11 cellular contexts compared by ENCODE assay signal in the genomic region with DNA sequence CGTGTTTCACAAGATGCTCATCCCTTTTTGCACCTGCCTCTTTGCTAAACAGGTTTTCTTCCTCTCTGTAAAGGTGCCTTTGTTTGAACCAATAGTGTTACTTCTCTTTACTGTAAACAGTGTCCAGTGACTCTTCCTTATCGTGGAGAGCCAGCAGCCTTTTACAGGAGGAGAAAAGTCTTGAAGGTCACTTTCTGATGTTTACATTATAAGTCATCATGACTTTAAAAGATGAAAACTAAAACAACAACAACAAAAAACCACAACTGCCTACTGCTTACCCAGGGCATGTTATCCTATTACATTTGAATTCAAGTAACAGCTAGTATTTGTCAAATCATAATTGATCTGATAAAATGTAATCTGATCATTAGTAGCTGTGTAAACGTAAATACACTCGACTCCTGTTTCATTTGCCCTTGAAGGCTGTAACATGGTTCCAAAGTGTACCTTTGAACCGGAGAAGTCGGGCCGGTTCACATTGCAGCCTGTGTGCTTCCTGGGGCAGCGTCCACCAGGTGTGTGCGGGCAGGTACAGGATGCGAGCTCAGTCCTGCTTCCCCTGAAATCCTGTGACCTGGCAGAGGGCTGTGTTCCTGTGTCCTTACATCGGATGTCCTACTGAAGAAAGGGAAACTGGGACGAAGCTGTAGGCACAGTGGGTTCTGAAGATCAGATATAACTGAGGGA.
DNase-seq lines count a peak whose midpoint lies in the region; TF ChIP-seq lines count a peak whose summit lies in the region.
"Had no signal": no experiment of that assay in that cellular context is flagged by ENCODE, and none has a peak within 500 bp of the region (broad histone marks: within the 10 kb centered on the region; RNA-seq: fewer than 3 reads in every experiment).

No MANE protein-coding gene starts in this region.

- H3K27me3 ChIP-seq in SU-DHL-6 (ENCODE audit: low read length) (no peaks in the 10 kb centered on the region), osteoblast (ENCODE audit: insufficient read depth, low read length) (no peaks in the 10 kb centered on the region), neuronal stem cell (ENCODE audit: control insufficient read depth in 3 of 3, insufficient read depth in 3 of 3, low read depth in 1 of 3, low read length in 3 of 3) (no peaks in the 10 kb centered on the region)
- H3K27me3 ChIP-seq: BLaER1 treated with 17β-estradiol and CSF1 and Interleukin-3, amounts not matched to agents 10 nM and 100 nM had no signal

- no peak overlapping the region for H3K18ac ChIP-seq in neuronal stem cell (ENCODE audit: low read length)

- H3K79me2 ChIP-seq in SU-DHL-6 (ENCODE audit: insufficient read depth, low read length) (peaks cover 100% of the 10 kb centered on the region), osteoblast (ENCODE audit: insufficient read depth, low read length) (peaks cover 100% of the 10 kb centered on the region)

- H2BK120ac ChIP-seq in neuronal stem cell (ENCODE audit: low read depth, low read length) = no peak overlapping the region

- no peak overlapping the region for H2BK12ac ChIP-seq in neuronal stem cell (ENCODE audit: low read length)

- H3K9me3 ChIP-seq in SU-DHL-6 (ENCODE audit: insufficient read depth, low read length) = no peaks in the 10 kb centered on the region
- H3K9me3 ChIP-seq in osteoblast (ENCODE audit: low read depth, low read length) = no peaks in the 10 kb centered on the region
- H3K9me3 ChIP-seq in neuronal stem cell (replicated peaks in 1 of 2; ENCODE audit: control insufficient read depth in 2 of 2, insufficient read depth in 1 of 2, low read depth in 1 of 2, low read length in 2 of 2) = no peaks in the 10 kb centered on the region
- H3K9me3 ChIP-seq: BLaER1 treated with 17β-estradiol and CSF1 and Interleukin-3, amounts not matched to agents 10 nM and 100 nM had no signal

- no peak overlapping the region for H2AFZ ChIP-seq in SU-DHL-6 (ENCODE audit: low read depth, low read length, severe bottlenecking)
- H2AFZ ChIP-seq in osteoblast (ENCODE audit: low read length) = no peak overlapping the region
- H2AFZ ChIP-seq in neuronal stem cell (ENCODE audit: low read length) = no peak overlapping the region

- no CpG with 5 or more reads among the region's 12 CpGs for WGBS in neuronal stem cell (ENCODE audit: extremely low coverage in 2 of 2, insufficient read length in 2 of 2, insufficient replicate concordance in 1 of 2), 2 donors

- H3F3A ChIP-seq in SU-DHL-6 (ENCODE audit: insufficient read depth) = 0 out of 2 replicates have a peak, but pooled peaks cover 4% of the 10 kb centered on the region

- H3K23ac ChIP-seq in neuronal stem cell (ENCODE audit: low read depth, low read length, poor library complexity) = no peak overlapping the region

- peaks cover 9% of the 10 kb centered on the region for H3K36me3 ChIP-seq in SU-DHL-6 (ENCODE audit: low read length)
- H3K36me3 ChIP-seq in osteoblast (ENCODE audit: insufficient read depth, low read length) = peaks cover 8% of the 10 kb centered on the region
- peaks cover 1 to 52% of the 10 kb centered on the region in 2 donors for H3K36me3 ChIP-seq in neuronal stem cell (replicated peaks in 1 of 2; ENCODE audit: control insufficient read depth in 2 of 2, insufficient read depth in 2 of 2, low read length in 2 of 2)
- H3K36me3 ChIP-seq: BLaER1 treated with 17β-estradiol and CSF1 and Interleukin-3, amounts not matched to agents 10 nM and 100 nM had no signal

- DNase-seq in DMS153 (lab: John Stamatoyannopoulos, UW) = peak; percentile 82
- DNase-seq in NCI-H2029 (lab: John Stamatoyannopoulos, UW) = peak; percentile 93
- DNase-seq in osteoblast (ENCODE audit: insufficient read length, low spot score, missing footprints) = no peak
- no peak for DNase-seq in neuronal stem cell (ENCODE audit: low spot score)
- no peak for DNase-seq in NK-92 treated with Interleukin-12 subunit alpha and Interleukin-12 subunit beta, amount 100 ng/mL, for 24 hours (lab: John Stamatoyannopoulos, UW)
- no peak for DNase-seq in GM19238 (ENCODE audit: insufficient read length, low spot score)
- no peak for DNase-seq in NCI-H187 (lab: John Stamatoyannopoulos, UW)
- DNase-seq: NCI-H1930 had no signal

- H2BK15ac ChIP-seq in neuronal stem cell (ENCODE audit: low read length) = no peak overlapping the region

- H3K14ac ChIP-seq in neuronal stem cell (ENCODE audit: low read length) = no peak overlapping the region

- H2BK5ac ChIP-seq in neuronal stem cell (ENCODE audit: low read length) = no peak overlapping the region

- no peak overlapping the region for H3K4ac ChIP-seq in neuronal stem cell (ENCODE audit: low read length)

- H3K27ac ChIP-seq in SU-DHL-6 (ENCODE audit: low read depth, low read length) = 0 out of 2 replicates have a peak overlapping the region, but pooled peaks have one; percentile 2
- H3K27ac ChIP-seq in osteoblast (ENCODE audit: low read depth, low read length) = peak overlapping the region; percentile 50
- no peak overlapping the region for H3K27ac ChIP-seq in neuronal stem cell (replicated peaks; ENCODE audit: low read length)
- H3K27ac ChIP-seq: BLaER1 treated with 17β-estradiol and CSF1 and Interleukin-3, amounts not matched to agents 10 nM and 100 nM; SK-N-MC had no signal

- H3K4me1 ChIP-seq in osteoblast (ENCODE audit: insufficient read depth, low read length) = peaks cover 26% of the 10 kb centered on the region
- peaks cover 2 to 3% of the 10 kb centered on the region in 2 donors for H3K4me1 ChIP-seq in neuronal stem cell (ENCODE audit: control insufficient read depth in 2 of 2, insufficient read depth in 1 of 2, low read depth in 1 of 2, low read length in 2 of 2)
- H3K4me1 ChIP-seq: BLaER1 treated with 17β-estradiol and CSF1 and Interleukin-3, amounts not matched to agents 10 nM and 100 nM had no signal

- no peaks in the 10 kb centered on the region for H3K9me2 ChIP-seq in SU-DHL-6 (replicated peaks; ENCODE audit: insufficient read depth, low read length)

- H4K20me1 ChIP-seq in SU-DHL-6 (ENCODE audit: low read depth, low read length) = peaks cover 57% of the 10 kb centered on the region
- peaks cover 70% of the 10 kb centered on the region for H4K20me1 ChIP-seq in osteoblast (ENCODE audit: insufficient read depth, low read length)
- H4K20me1 ChIP-seq: BLaER1 treated with 17β-estradiol and CSF1 and Interleukin-3, amounts not matched to agents 10 nM and 100 nM had no signal

- H3K4me2 ChIP-seq in SU-DHL-6 (ENCODE audit: low read depth, low read length, poor library complexity, severe bottlenecking) (no peak overlapping the region), osteoblast (ENCODE audit: insufficient read depth, low read length) (peak overlapping the region; percentile 1), neuronal stem cell (ENCODE audit: insufficient read depth, low read length, poor library complexity, severe bottlenecking) (no peak overlapping the region)
- H3K4me2 ChIP-seq: BLaER1 treated with 17β-estradiol and CSF1 and Interleukin-3, amounts not matched to agents 10 nM and 100 nM had no signal

- H3K9ac ChIP-seq in SU-DHL-6 (ENCODE audit: low read length) (no peak overlapping the region), neuronal stem cell (ENCODE audit: low read depth, low read length, poor library complexity) (no peak overlapping the region)
- H3K9ac ChIP-seq: BLaER1 treated with 17β-estradiol and CSF1 and Interleukin-3, amounts not matched to agents 10 nM and 100 nM had no signal

- no peak overlapping the region for H2AK5ac ChIP-seq in neuronal stem cell (ENCODE audit: low read depth, low read length)

- no peak overlapping the region for H4K91ac ChIP-seq in neuronal stem cell (ENCODE audit: low read depth, low read length, poor library complexity)

- no peaks in the 10 kb centered on the region for H3K79me1 ChIP-seq in neuronal stem cell (ENCODE audit: low read depth, low read length)

- TF ChIP-seq CTCF in SU-DHL-6 (IDR thresholded peaks at IDR 0.05; ENCODE audit: insufficient read depth, low read length, poor library complexity, severe bottlenecking) (no peak), osteoblast (IDR thresholded peaks at IDR 0.05; ENCODE audit: extremely low read depth, low read depth, low read length) (no peak)

- H3K4me3 ChIP-seq in SU-DHL-6 (ENCODE audit: insufficient read depth, low read length, poor library complexity, severe bottlenecking) = no peak overlapping the region
- no peak overlapping the region for H3K4me3 ChIP-seq in osteoblast (ENCODE audit: insufficient read depth, low read length)
- H3K4me3 ChIP-seq in neuronal stem cell (ENCODE audit: low read length in 2 of 2) = no peak overlapping the region
- H3K4me3 ChIP-seq: BLaER1 treated with 17β-estradiol and CSF1 and Interleukin-3, amounts not matched to agents 10 nM and 100 nM; SK-N-MC had no signal

- H4K8ac ChIP-seq in neuronal stem cell (ENCODE audit: low read depth, low read length) = no peak overlapping the region

Comparison
In these comparisons a context has a peak if more than half of its experiments do, and no peak if none do; other contexts are left out.
1. DNase-seq: peak in DMS153 (single experiment) and NCI-H2029 (single experiment); none in osteoblast (single experiment), neuronal stem cell (single experiment), NK-92 treated with Interleukin-12 subunit alpha and Interleukin-12 subunit beta, amount 100 ng/mL, for 24 hours (single experiment), GM19238 (single experiment) and NCI-H187 (0 of 2).